18 cellular contexts compared by ENCODE assay signal in genomic region chr4:177937051-177937450, GRCh38.
"Had no signal": no experiment of that assay in that cellular context is flagged by ENCODE, and none has a peak within 500 bp of the region (broad histone marks: within the 10 kb centered on the region; RNA-seq: fewer than 3 reads in every experiment).

No MANE protein-coding gene starts in this region.

- H3K9me3 ChIP-seq: Peyer's patch, SJSA1 had no signal

- H3K27ac ChIP-seq: Peyer's patch, RWPE1, SJSA1 had no signal

- H3K36me3 ChIP-seq: Peyer's patch, SJSA1 had no signal

- DNase-seq: activated CD4-positive, alpha-beta T cell treated with anti-CD3 and anti-CD28 coated beads for 48 hours; activated CD4-positive, alpha-beta T cell treated with anti-CD3 and anti-CD28 coated beads, Interleukin-2, amount 50 U/mL, for 4 hours; activated CD8-positive, alpha-beta T cell treated with anti-CD3 and anti-CD28 coated beads, Interleukin-2, amount 10 ng/mL, durations not matched to agents 7 days and 5 days; activated effector memory CD4-positive, alpha-beta T cell treated with Interleukin-2 at 50 U/mL for 16 hours; activated naive CD4-positive, alpha-beta T cell; activated T-cell treated with anti-CD3 and anti-CD28 coated beads, Interleukin-2, amount 50 U/mL, for 24 hours; aorta; central memory CD4-positive, alpha-beta T cell; Kasumi-1; NCI-H1105 treated with DMSO at 0.1 percent for 48 hours; NCI-H1436 treated with DMSO at 0.1 percent for 48 hours; NCI-H187; NCI-H2081; NCI-H510A treated with DMSO at 0.1 percent for 48 hours; Peyer's patch; SHP77 had no signal

- H3K4me1 ChIP-seq: Peyer's patch, SJSA1 had no signal

- H3K4me3 ChIP-seq: Peyer's patch, SJSA1 had no signal

- H3K27me3 ChIP-seq: Peyer's patch, SJSA1 had no signal
